ENCODE assay signal across 1 cellular context in the genomic region with DNA sequence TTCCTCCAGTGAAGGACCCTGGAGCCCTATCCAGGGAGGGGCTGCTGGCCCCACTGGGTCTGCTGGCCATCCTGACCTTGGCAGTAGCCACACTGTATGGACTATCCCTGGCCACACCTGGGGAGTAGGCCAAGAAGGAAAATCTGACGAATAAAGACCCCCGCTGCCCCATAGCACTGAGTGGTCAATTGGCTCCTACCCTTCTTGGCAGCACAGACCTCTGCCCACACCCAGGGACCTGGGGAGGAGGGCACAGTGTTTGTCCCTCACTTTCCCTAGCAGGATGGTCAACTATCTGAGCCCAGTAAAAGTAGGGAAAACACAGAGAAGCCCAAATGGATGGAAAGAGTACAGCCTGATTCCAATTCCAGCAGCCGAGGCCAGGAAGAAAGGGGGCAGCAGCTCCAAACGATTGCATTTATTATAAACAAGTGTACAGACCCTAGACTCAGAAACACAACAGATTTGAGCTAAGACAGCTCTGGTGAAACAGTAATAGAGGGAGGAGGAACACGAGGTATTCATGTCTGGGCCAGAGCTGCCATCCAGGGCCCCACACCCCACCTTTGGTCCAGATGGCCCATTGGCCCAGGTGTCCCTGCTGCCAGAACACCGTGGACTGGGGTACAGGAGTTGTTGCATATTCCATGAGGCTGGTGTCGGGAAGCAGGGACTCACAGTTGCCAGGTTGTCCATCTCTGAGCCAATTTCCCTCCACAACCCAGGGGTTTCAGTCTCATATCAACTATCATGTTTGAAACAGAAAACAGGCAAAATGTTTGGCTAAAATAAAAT.
TF ChIP-seq lines count a peak whose summit lies in the region.

No MANE protein-coding gene starts in this region.

TF ChIP-seq in HepG2, 621 proteins besides CTCF, POLR2A, EP300 and RAD21:
- TF ChIP-seq DMAP1 (CRISPR knock-in tag; IDR thresholded peaks at IDR 0.05) (no peak), ZMAT5 (CRISPR knock-in tag; IDR thresholded peaks at IDR 0.05; ENCODE audit: borderline replicate concordance, low read depth) (no peak), NCOA1 (CRISPR knock-in tag; IDR thresholded peaks at IDR 0.05) (no peak)
- TF ChIP-seq, protein P1, sequence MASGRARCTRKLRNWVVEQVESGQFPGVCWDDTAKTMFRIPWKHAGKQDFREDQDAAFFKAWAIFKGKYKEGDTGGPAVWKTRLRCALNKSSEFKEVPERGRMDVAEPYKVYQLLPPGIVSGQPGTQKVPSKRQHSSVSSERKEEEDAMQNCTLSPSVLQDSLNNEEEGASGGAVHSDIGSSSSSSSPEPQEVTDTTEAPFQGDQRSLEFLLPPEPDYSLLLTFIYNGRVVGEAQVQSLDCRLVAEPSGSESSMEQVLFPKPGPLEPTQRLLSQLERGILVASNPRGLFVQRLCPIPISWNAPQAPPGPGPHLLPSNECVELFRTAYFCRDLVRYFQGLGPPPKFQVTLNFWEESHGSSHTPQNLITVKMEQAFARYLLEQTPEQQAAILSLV (CRISPR knock-in tag; IDR thresholded peaks at IDR 0.05; ENCODE audit: borderline replicate concordance), result no peak
